14 cellular contexts compared by ENCODE assay signal in the genomic region with DNA sequence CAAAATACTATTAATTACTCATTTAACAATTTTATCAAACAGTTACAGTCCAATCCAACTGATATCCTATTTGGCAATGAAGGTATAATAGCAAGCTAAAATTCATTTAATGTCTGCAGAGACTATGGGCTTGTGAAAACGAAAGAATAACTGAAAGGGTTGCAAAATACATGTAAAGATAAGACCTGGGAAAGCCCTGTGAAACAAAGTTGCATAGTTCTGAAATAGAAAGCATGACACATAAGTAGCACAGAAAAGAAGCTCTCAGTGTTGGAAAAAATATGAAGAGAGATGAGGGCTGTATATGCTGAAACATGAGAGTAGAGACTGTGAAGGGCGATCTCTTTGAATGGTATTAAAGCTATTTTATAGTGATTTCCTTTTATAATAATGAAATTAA.
DNase-seq lines count a peak whose midpoint lies in the region; ATAC-seq and FAIRE-seq lines count a peak whose summit lies in the region.
"Had no signal": no experiment of that assay in that cellular context is flagged by ENCODE, and none has a peak within 500 bp of the region (broad histone marks: within the 10 kb centered on the region; RNA-seq: fewer than 3 reads in every experiment).

No MANE protein-coding gene starts in this region.

- FAIRE-seq in GM19239 (lab: Jason Lieb, UNC): no peak

- DNase-seq in NCI-H460 (ENCODE audit: extremely low read depth, low read depth) (peak; percentile 8), iris pigment epithelial cell (ENCODE audit: low read depth) (peak; percentile 2), GM19239 (ENCODE audit: insufficient read length, low spot score) (no peak), HK-2 (ENCODE audit: unreplicated experiment) (no peak), SKM-1 treated with dmso at 0.1 percent for 144 hours (lab: John Stamatoyannopoulos, UW; ENCODE audit: unreplicated experiment) (no peak)
- DNase-seq: activated CD4-positive, alpha-beta T cell treated with anti-CD3 and anti-CD28 coated beads, Interleukin-2, amount 10 ng/mL, durations not matched to agents 7 days and 5 days; CD8-positive, alpha-beta memory T cell; central memory CD4-positive, alpha-beta T cell; erythroblast; NCI-H2029 treated with DMSO at 0.1 percent for 48 hours; upper lobe of right lung had no signal

- peak; percentile 78 for ATAC-seq in GM19395 (IDR thresholded peaks at IDR 0.05; ENCODE audit: unreplicated experiment)
- ATAC-seq in HG02973 (IDR thresholded peaks at IDR 0.05; ENCODE audit: unreplicated experiment): peak; percentile 90
- no peak for ATAC-seq in GM19328 (IDR thresholded peaks at IDR 0.05; ENCODE audit: unreplicated experiment)
- ATAC-seq: upper lobe of right lung had no signal

Comparison
In these comparisons a context has a peak if more than half of its experiments do, and no peak if none do; other contexts are left out.
1. DNase-seq: peak in NCI-H460 (single experiment) and iris pigment epithelial cell (single experiment); none in GM19239 (single experiment), HK-2 (single experiment) and SKM-1 treated with dmso at 0.1 percent for 144 hours (single experiment).